In genomic region chr10:117537904-117538524, GRCh38 we compare ENCODE assay signal across 10 cellular contexts. TPM values are rescaled to one million over a fixed set of nuclear protein-coding genes. Genes with fewer than 3 reads are reported as not detected.
A peak's percentile ranks its signal among the peaks of the same experiment; 100 is the strongest.
DNase-seq lines count a peak whose midpoint lies in the region; ATAC-seq, FAIRE-seq and TF ChIP-seq lines count a peak whose summit lies in the region.
"Had no signal": no experiment of that assay in that cellular context is flagged by ENCODE, and none has a peak within 500 bp of the region (broad histone marks: within the 10 kb centered on the region; RNA-seq: fewer than 3 reads in every experiment).

No MANE protein-coding gene starts in this region.

- H3K4me3 Mint-ChIP-seq in astrocyte (ENCODE audit: unreplicated experiment) (no peak overlapping the region), nephron (peak overlapping the region; percentile 73 to 75 (median 74))

- peaks cover 7% of the 10 kb centered on the region for H3K79me2 ChIP-seq in astrocyte (ENCODE audit: insufficient read depth, low read length)

- H3K4me1 Mint-ChIP-seq in astrocyte (ENCODE audit: low read depth, unreplicated experiment) (no peaks in the 10 kb centered on the region), nephron (peaks cover 43% of the 10 kb centered on the region)

- no peaks in the 10 kb centered on the region for H4K20me1 ChIP-seq in astrocyte (ENCODE audit: insufficient read depth, low read length)

- H3K36me3 Mint-ChIP-seq in astrocyte (ENCODE audit: low read depth, unreplicated experiment) (no peaks in the 10 kb centered on the region), nephron (ENCODE audit: low read depth) (peaks cover 3% of the 10 kb centered on the region)

- DNase-seq in astrocyte (ENCODE audit: low read depth): no peak
- no peak for DNase-seq in NCI-H748 treated with DMSO at 0.1 percent for 48 hours (lab: John Stamatoyannopoulos, UW)
- no peak for DNase-seq in HK-2 (ENCODE audit: unreplicated experiment)
- no peak for DNase-seq in NCI-H187 treated with DMSO at 0.1 percent for 48 hours (lab: John Stamatoyannopoulos, UW)
- DNase-seq: colonic mucosa had no signal

- peak overlapping the region; percentile 73 for H3K4me2 ChIP-seq in astrocyte (ENCODE audit: low read length)

- peak overlapping the region; percentile 39 for H3K4me3 ChIP-seq in astrocyte (ENCODE audit: insufficient read depth, low read depth, low read length)
- H3K4me3 ChIP-seq: colonic mucosa had no signal

- FAIRE-seq in astrocyte (lab: Jason Lieb, UNC): no peak

- TF ChIP-seq CTCF in C4-2B (conservative IDR thresholded peaks at IDR 0.05): peak; percentile 34
- no peak for TF ChIP-seq CTCF in astrocyte (IDR thresholded peaks at IDR 0.05; ENCODE audit: insufficient read depth, low read depth, low read length)
- no peak for TF ChIP-seq CTCF in nephron (IDR thresholded peaks at IDR 0.05; ENCODE audit: unreplicated experiment in 3 of 3)

- H2AFZ ChIP-seq in astrocyte (ENCODE audit: low read depth, low read length): peak overlapping the region; percentile 69

- H3K4me1 ChIP-seq in astrocyte (ENCODE audit: insufficient read depth, low read length): peaks cover 5% of the 10 kb centered on the region

- peaks cover 87% of the 10 kb centered on the region for H3K27me3 ChIP-seq in astrocyte (ENCODE audit: insufficient read depth, low read length)

- peak; percentile 49 for ATAC-seq in GM21381 (IDR thresholded peaks at IDR 0.05; ENCODE audit: unreplicated experiment)
- ATAC-seq in GM18861 (IDR thresholded peaks at IDR 0.05; ENCODE audit: unreplicated experiment): no peak

- H3K9me3 Mint-ChIP-seq in astrocyte (ENCODE audit: unreplicated experiment) (peaks cover 9% of the 10 kb centered on the region), nephron (no peaks in the 10 kb centered on the region)

- H3K27ac Mint-ChIP-seq in astrocyte (ENCODE audit: unreplicated experiment) (no peak overlapping the region), nephron (peak overlapping the region; percentile 61 to 99 (median 99))

- H3K9ac ChIP-seq in astrocyte (ENCODE audit: low read length): no peak overlapping the region

- H3K27ac ChIP-seq in C4-2B (no peak overlapping the region), astrocyte (ENCODE audit: low read depth, low read length) (no peak overlapping the region)
- H3K27ac ChIP-seq: colonic mucosa had no signal

- H3K27me3 Mint-ChIP-seq in astrocyte (ENCODE audit: low read depth, unreplicated experiment) (peaks cover 77% of the 10 kb centered on the region), nephron (ENCODE audit: low read depth) (peaks cover 99% of the 10 kb centered on the region)

- H3K9me3 ChIP-seq in astrocyte (ENCODE audit: insufficient read depth, low read depth, low read length): no peaks in the 10 kb centered on the region
- H3K9me3 ChIP-seq: colonic mucosa had no signal

- no peaks in the 10 kb centered on the region for H3K36me3 ChIP-seq in astrocyte (ENCODE audit: insufficient read depth, low read length)
- H3K36me3 ChIP-seq: colonic mucosa had no signal

RNA-seq across cellular contexts. Expression of gene EMX2, which starts 4.5 kb away (rescaled TPM):
- total RNA-seq in astrocyte: not detected in 2 replicates
- total RNA-seq: colonic mucosa, RPMI7951 had no signal
